Comparison of ENCODE assay signal across 18 cellular contexts in the genomic region with DNA sequence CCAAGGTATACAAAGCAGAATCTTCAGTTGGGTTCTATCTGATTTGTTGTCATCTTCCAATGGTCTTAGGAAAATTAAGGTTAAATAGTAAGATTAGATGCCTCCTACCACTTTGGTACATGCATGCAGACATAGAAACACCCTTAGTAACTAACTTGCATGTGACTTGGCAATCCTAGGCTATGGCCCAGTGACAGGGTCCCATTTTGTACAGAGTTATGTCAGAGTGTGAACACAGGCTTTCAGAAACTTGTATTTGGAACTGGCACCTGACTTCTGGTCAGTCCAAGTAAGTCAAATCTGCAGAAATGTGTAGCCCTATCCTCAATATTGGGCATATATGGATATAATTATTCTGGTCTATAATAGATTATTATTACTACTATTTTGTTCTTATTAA. TPM values are rescaled to one million over a fixed set of nuclear protein-coding genes. Genes with fewer than 3 reads are reported as not detected.
DNase-seq lines count a peak whose midpoint lies in the region; ATAC-seq and TF ChIP-seq lines count a peak whose summit lies in the region.
"Had no signal": no experiment of that assay in that cellular context is flagged by ENCODE, and none has a peak within 500 bp of the region (broad histone marks: within the 10 kb centered on the region; RNA-seq: fewer than 3 reads in every experiment).

No MANE protein-coding gene starts in this region.

- no peaks in the 10 kb centered on the region for H4K20me1 ChIP-seq in DOHH2 (ENCODE audit: control insufficient read depth, insufficient read depth, low read depth, low read length)

- no peak overlapping the region for H2AFZ ChIP-seq in mesenchymal stem cell (ENCODE audit: low read depth, low read length)

- H3K79me2 ChIP-seq in DOHH2 (ENCODE audit: control insufficient read depth, low read length), result peaks cover 78% of the 10 kb centered on the region

- no peaks in the 10 kb centered on the region for H3K9me3 Mint-ChIP-seq in T-helper 1 cell treated with Interleukin-12 subunit alpha and Interleukin-12 subunit beta and Interleukin-4 antibody, amounts not matched to agents 30 μg/mL and 1 μg/mL, for 36 hours
- H3K9me3 Mint-ChIP-seq in activated CD4-positive, alpha-beta memory T cell treated with anti-CD3 and anti-CD28 coated beads, Interleukin-2, amount 10 ng/mL, durations not matched to agents 7 days and 5 days, result no peaks in the 10 kb centered on the region

- H3K4me1 Mint-ChIP-seq in T-helper 1 cell treated with Interleukin-12 subunit alpha and Interleukin-12 subunit beta and Interleukin-4 antibody, amounts not matched to agents 30 μg/mL and 1 μg/mL, for 36 hours (ENCODE audit: low read depth), result peaks cover 88% of the 10 kb centered on the region
- peaks cover 95% of the 10 kb centered on the region for H3K4me1 Mint-ChIP-seq in activated CD4-positive, alpha-beta memory T cell treated with anti-CD3 and anti-CD28 coated beads, Interleukin-2, amount 10 ng/mL, durations not matched to agents 7 days and 5 days

- POLR2A ChIA-PET in activated CD4-positive, alpha-beta memory T cell treated with anti-CD3 and anti-CD28 coated beads, Interleukin-2, amount 10 ng/mL, durations not matched to agents 7 days and 5 days (lab: Charles Lee), result interaction anchor here (0.7 to 12.3 kb wide), 12 partner anchors 7 to 787 kb away, joined by 3 to 707 read pairs (median 92); no protein-coding TSS in a partner anchor

- TF ChIP-seq CTCF in DOHH2 (IDR thresholded peaks at IDR 0.05; ENCODE audit: low read depth, low read length, poor library complexity, severe bottlenecking), result no peak

- no peaks in the 10 kb centered on the region for H3K79me1 ChIP-seq in mesenchymal stem cell (replicated peaks; ENCODE audit: low read length, poor library complexity, severe bottlenecking)

- H3K27ac Mint-ChIP-seq in T-helper 1 cell treated with Interleukin-12 subunit alpha and Interleukin-12 subunit beta and Interleukin-4 antibody, amounts not matched to agents 30 μg/mL and 1 μg/mL, for 36 hours, result peak overlapping the region; percentile 44
- H3K27ac Mint-ChIP-seq in activated CD4-positive, alpha-beta memory T cell treated with anti-CD3 and anti-CD28 coated beads, Interleukin-2, amount 10 ng/mL, durations not matched to agents 7 days and 5 days, result peak overlapping the region; percentile 87

- H2BK5ac ChIP-seq in mesenchymal stem cell (ENCODE audit: low read depth, low read length, poor library complexity, severe bottlenecking), result no peak overlapping the region

- H3K9ac ChIP-seq in mesenchymal stem cell (ENCODE audit: low read length), result no peak overlapping the region

- CTCF ChIA-PET in activated CD4-positive, alpha-beta memory T cell treated with anti-CD3 and anti-CD28 coated beads, Interleukin-2, amount 10 ng/mL, durations not matched to agents 7 days and 5 days (lab: Charles Lee), result interaction anchor here (1.2 to 4.6 kb wide), 2 partner anchors 20 to 34 kb away, joined by 3 to 25 read pairs; no protein-coding TSS in a partner anchor

- H3K27me3 ChIP-seq in DOHH2 (ENCODE audit: control insufficient read depth, low read length) (no peaks in the 10 kb centered on the region), mesenchymal stem cell (ENCODE audit: control insufficient read depth in 1 of 2, insufficient read depth in 1 of 2, low read length in 2 of 2) (no peaks in the 10 kb centered on the region)
- H3K27me3 ChIP-seq: adrenal gland, left lung, right lobe of liver, tibial nerve had no signal

- no peak overlapping the region for H3K18ac ChIP-seq in mesenchymal stem cell (ENCODE audit: low read depth in 1 of 2, low read length in 2 of 2)

- H3K4me2 ChIP-seq in DOHH2 (ENCODE audit: low read length), result peak overlapping the region; percentile 67
- no peak overlapping the region for H3K4me2 ChIP-seq in mesenchymal stem cell (ENCODE audit: low read length, poor library complexity, severe bottlenecking)

- H3K4ac ChIP-seq in mesenchymal stem cell (ENCODE audit: low read depth in 1 of 2, low read length in 2 of 2), result no peak overlapping the region

- H4K8ac ChIP-seq in mesenchymal stem cell (ENCODE audit: low read length), result no peak overlapping the region

- H3K36me3 ChIP-seq in DOHH2 (ENCODE audit: control insufficient read depth, low read length) (peaks cover 82% of the 10 kb centered on the region), mesenchymal stem cell (ENCODE audit: control insufficient read depth in 1 of 2, insufficient read depth in 2 of 2, low read depth in 1 of 2, low read length in 2 of 2) (no peaks in the 10 kb centered on the region)
- H3K36me3 ChIP-seq: adrenal gland, left lung, right lobe of liver, tibial nerve had no signal

- H3K23ac ChIP-seq in mesenchymal stem cell (ENCODE audit: low read length in 2 of 2), result no peak overlapping the region

- peak overlapping the region; percentile 19 to 30 for H2BK12ac ChIP-seq in mesenchymal stem cell (ENCODE audit: low read length in 2 of 2)

- H3K4me3 ChIP-seq in DOHH2 (ENCODE audit: low read length) (no peak overlapping the region), mesenchymal stem cell (ENCODE audit: insufficient read depth in 1 of 2, low read depth in 1 of 2, low read length in 2 of 2) (no peak overlapping the region)
- H3K4me3 ChIP-seq: adrenal gland, left lung, right lobe of liver, tibial nerve had no signal

- H3K9me3 ChIP-seq in DOHH2 (ENCODE audit: control insufficient read depth, insufficient read depth, low read length) (no peaks in the 10 kb centered on the region), mesenchymal stem cell (ENCODE audit: control insufficient read depth, low read length) (no peaks in the 10 kb centered on the region)
- H3K9me3 ChIP-seq: adrenal gland, left lung, right lobe of liver, tibial nerve had no signal

- H3K4me3 Mint-ChIP-seq in T-helper 1 cell treated with Interleukin-12 subunit alpha and Interleukin-12 subunit beta and Interleukin-4 antibody, amounts not matched to agents 30 μg/mL and 1 μg/mL, for 36 hours, result peak overlapping the region; percentile 83
- H3K4me3 Mint-ChIP-seq in activated CD4-positive, alpha-beta memory T cell treated with anti-CD3 and anti-CD28 coated beads, Interleukin-2, amount 10 ng/mL, durations not matched to agents 7 days and 5 days, result peak overlapping the region; percentile 48

- no peak for DNase-seq in T-helper 1 cell
- DNase-seq in activated CD4-positive, alpha-beta memory T cell treated with anti-CD3 and anti-CD28 coated beads, Interleukin-2, amount 10 ng/mL, durations not matched to agents 7 days and 5 days, result no peak
- no peak for DNase-seq in mesenchymal stem cell
- DNase-seq in RPMI8226, result no peak
- DNase-seq: adrenal gland; C1 segment of cervical spinal cord; caudate nucleus; left lung; NCI-H1694 treated with DMSO at 0.1 percent for 48 hours; right lobe of liver; SHP77 treated with DMSO at 0.1 percent for 48 hours; stimulated activated CD4-positive, alpha-beta T cell treated with anti-CD3 and anti-CD28 coated beads, Interleukin-2, amount 100 ng/mL, for 24 hours had no signal

- H3K9me2 ChIP-seq in DOHH2 (replicated peaks; ENCODE audit: control insufficient read depth, low read length), result no peaks in the 10 kb centered on the region

- H4K91ac ChIP-seq in mesenchymal stem cell (ENCODE audit: low read length), result no peak overlapping the region

- no peak overlapping the region for H2AK5ac ChIP-seq in mesenchymal stem cell (ENCODE audit: low read length, severe bottlenecking)

- peaks cover 100% of the 10 kb centered on the region for H3K4me1 ChIP-seq in DOHH2 (ENCODE audit: control insufficient read depth, low read length)
- peaks cover 11% of the 10 kb centered on the region for H3K4me1 ChIP-seq in mesenchymal stem cell (ENCODE audit: control insufficient read depth, insufficient read depth, low read depth, low read length)
- H3K4me1 ChIP-seq: adrenal gland, right lobe of liver had no signal

- H3F3A ChIP-seq in DOHH2 (ENCODE audit: control insufficient read depth, insufficient read depth), result peaks cover 32% of the 10 kb centered on the region

- H3K27ac ChIP-seq in DOHH2 (ENCODE audit: low read depth, low read length), result no peak overlapping the region
- H3K27ac ChIP-seq in mesenchymal stem cell (ENCODE audit: low read length, poor library complexity, severe bottlenecking), result no peak overlapping the region
- H3K27ac ChIP-seq: 22Rv1, adrenal gland, right lobe of liver had no signal

- no peaks in the 10 kb centered on the region for H3K27me3 Mint-ChIP-seq in T-helper 1 cell treated with Interleukin-12 subunit alpha and Interleukin-12 subunit beta and Interleukin-4 antibody, amounts not matched to agents 30 μg/mL and 1 μg/mL, for 36 hours (ENCODE audit: low read depth)
- H3K27me3 Mint-ChIP-seq in activated CD4-positive, alpha-beta memory T cell treated with anti-CD3 and anti-CD28 coated beads, Interleukin-2, amount 10 ng/mL, durations not matched to agents 7 days and 5 days, result no peaks in the 10 kb centered on the region

- no peak overlapping the region for H2BK120ac ChIP-seq in mesenchymal stem cell (ENCODE audit: low read depth, low read length)

- H3K36me3 Mint-ChIP-seq in T-helper 1 cell treated with Interleukin-12 subunit alpha and Interleukin-12 subunit beta and Interleukin-4 antibody, amounts not matched to agents 30 μg/mL and 1 μg/mL, for 36 hours (ENCODE audit: low read depth), result peaks cover 92% of the 10 kb centered on the region
- H3K36me3 Mint-ChIP-seq in activated CD4-positive, alpha-beta memory T cell treated with anti-CD3 and anti-CD28 coated beads, Interleukin-2, amount 10 ng/mL, durations not matched to agents 7 days and 5 days (ENCODE audit: low read depth), result peaks cover 95% of the 10 kb centered on the region

- no peak overlapping the region for H3K14ac ChIP-seq in mesenchymal stem cell (ENCODE audit: low read length in 2 of 2)

- H2BK15ac ChIP-seq in mesenchymal stem cell (ENCODE audit: low read depth, poor library complexity, severe bottlenecking), result no peak overlapping the region

- ATAC-seq in HG02970 (IDR thresholded peaks at IDR 0.05; ENCODE audit: low FRiP score, unreplicated experiment) (no peak), HG03354 (IDR thresholded peaks at IDR 0.05; ENCODE audit: poor library complexity, severe bottlenecking, unreplicated experiment) (no peak)

RNA-seq across cellular contexts. Expression of gene DAD1, which starts 53.1 kb away (rescaled TPM):
- total RNA-seq in activated CD4-positive, alpha-beta memory T cell treated with anti-CD3 and anti-CD28 coated beads, Interleukin-2, amount 10 ng/mL, durations not matched to agents 7 days and 5 days, result 100 to 1,000 TPM; 160 to 167 TPM
- 348 TPM for polyA plus RNA-seq in mesenchymal stem cell (2013, experiment 1 of 2)
- polyA plus RNA-seq in mesenchymal stem cell (2013, experiment 2 of 2), result 351 TPM
